ENCODE assay signal across 30 cellular contexts in the genomic region with DNA sequence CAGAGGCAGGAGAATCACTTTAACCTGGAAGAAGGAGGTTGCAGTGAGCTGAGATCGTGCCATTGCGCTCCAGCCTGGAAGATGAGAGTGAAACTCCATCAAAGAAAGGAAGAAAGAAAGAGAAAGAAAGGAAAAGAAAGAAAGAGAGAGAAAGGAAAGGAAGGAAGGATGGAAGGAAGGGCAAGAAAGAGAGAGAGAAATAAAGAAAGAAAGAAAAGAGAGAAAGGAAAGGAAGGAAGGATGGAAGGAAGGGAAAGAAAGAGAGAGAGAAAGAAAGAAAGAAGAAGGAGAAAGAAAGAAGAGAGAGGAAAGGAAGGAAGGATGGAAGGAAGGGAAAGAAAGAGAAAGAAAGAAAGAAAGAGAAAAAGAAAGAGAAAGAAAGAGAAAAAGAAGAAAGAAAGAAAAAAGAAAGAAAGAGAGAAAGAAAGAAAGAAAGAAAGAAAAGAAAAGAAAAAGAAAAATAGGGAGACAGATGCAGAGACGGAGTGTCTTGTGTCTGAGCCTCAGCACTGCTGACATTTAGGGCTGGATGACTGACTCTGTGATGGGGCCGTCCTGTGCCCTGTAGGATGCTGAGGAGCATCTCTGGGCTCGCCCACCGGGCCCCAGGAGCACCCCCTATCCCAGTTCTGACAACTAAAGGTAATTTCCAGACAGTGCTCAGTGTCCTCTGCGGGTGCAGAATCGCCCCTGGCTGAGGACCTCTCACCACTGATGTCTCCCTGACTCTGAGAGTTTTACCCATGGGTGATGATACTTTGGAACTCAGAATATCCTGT.
"Had no signal": no experiment of that assay in that cellular context is flagged by ENCODE, and none has a peak within 500 bp of the region (broad histone marks: within the 10 kb centered on the region; RNA-seq: fewer than 3 reads in every experiment).

No MANE protein-coding gene starts in this region.

- H3K27ac Mint-ChIP-seq: activated naive CD4-positive, alpha-beta T cell treated with anti-CD3 and anti-CD28 coated beads for 36 hours; activated naive CD8-positive, alpha-beta T cell treated with anti-CD3 and anti-CD28 coated beads for 36 hours; activated T-cell treated with anti-CD3 and anti-CD28 coated beads, Interleukin-2, amount 50 U/mL, for 24 hours; activated T-helper 2 cell treated with anti-CD3 and anti-CD28 coated beads, Interferon-gamma antibody, Interleukin-2, Interleukin-4, amounts not matched to agents 10 μg/mL and 5 μg/mL and 100 μg/mL, durations not matched to agents 14 hours and 24 hours and 36 hours; effector memory CD8-positive, alpha-beta T cell; stimulated activated effector memory CD8-positive, alpha-beta T cell treated with anti-CD3 and anti-CD28 coated beads, Interleukin-12 subunit alpha, Interleukin-12 subunit beta, amount 100 ng/mL, for 72 hours had no signal

- DNase-seq: activated CD4-positive, alpha-beta T cell treated with anti-CD3 and anti-CD28 coated beads for 1 hour; activated CD8-positive, alpha-beta memory T cell treated with anti-CD3 and anti-CD28 coated beads for 24 hours; activated CD8-positive, alpha-beta memory T cell treated with anti-CD3 and anti-CD28 coated beads, Interleukin-2, amount 50 U/mL, for 48 hours; activated naive CD4-positive, alpha-beta T cell treated with anti-CD3 and anti-CD28 coated beads for 36 hours; activated naive CD8-positive, alpha-beta T cell treated with anti-CD3 and anti-CD28 coated beads for 36 hours; activated T-cell treated with anti-CD3 and anti-CD28 coated beads, Interleukin-2, amount 50 U/mL, for 24 hours; aorta; body of pancreas; colonic mucosa; effector memory CD8-positive, alpha-beta T cell; foreskin fibroblast; hippocampal formation; left colon; mammary epithelial cell; naive B cell; nucleus accumbens; pancreas; retina; sigmoid colon; small intestine; stimulated activated CD4-positive, alpha-beta T cell treated with anti-CD3 and anti-CD28 coated beads, Interleukin-4, amount 100 ng/mL, for 24 hours; T-helper 2 cell had no signal

- H3K27me3 Mint-ChIP-seq: effector memory CD8-positive, alpha-beta T cell had no signal

- ATAC-seq: body of pancreas; effector memory CD8-positive, alpha-beta T cell; left colon; pancreas; stimulated activated effector memory CD8-positive, alpha-beta T cell treated with anti-CD3 and anti-CD28 coated beads, Interleukin-12 subunit alpha, Interleukin-12 subunit beta, amount 100 ng/mL, for 72 hours had no signal

- H3K36me3 Mint-ChIP-seq: activated naive CD8-positive, alpha-beta T cell treated with anti-CD3 and anti-CD28 coated beads for 36 hours; naive B cell; stimulated activated effector memory CD8-positive, alpha-beta T cell treated with anti-CD3 and anti-CD28 coated beads, Interleukin-12 subunit alpha, Interleukin-12 subunit beta, amount 100 ng/mL, for 72 hours had no signal

- FAIRE-seq: endothelial cell of umbilical vein, keratinocyte, pancreas, small intestine had no signal

- H3K4me1 ChIP-seq: adrenal gland, body of pancreas, colonic mucosa, pancreas, prostate gland, sigmoid colon, suprapubic skin, tibial artery had no signal

- H3K36me3 ChIP-seq: adrenal gland, colonic mucosa, pancreas, prostate gland, sigmoid colon, suprapubic skin, tibial artery had no signal

- H3K9me3 Mint-ChIP-seq: activated naive CD4-positive, alpha-beta T cell treated with anti-CD3 and anti-CD28 coated beads for 36 hours; activated naive CD8-positive, alpha-beta T cell treated with anti-CD3 and anti-CD28 coated beads for 36 hours; activated T-cell treated with anti-CD3 and anti-CD28 coated beads, Interleukin-2, amount 50 U/mL, for 24 hours; activated T-helper 2 cell treated with anti-CD3 and anti-CD28 coated beads, Interferon-gamma antibody, Interleukin-2, Interleukin-4, amounts not matched to agents 10 μg/mL and 5 μg/mL and 100 μg/mL, durations not matched to agents 14 hours and 24 hours and 36 hours had no signal

- H3K27me3 ChIP-seq: body of pancreas, colonic mucosa had no signal

- H3K4me3 ChIP-seq: adrenal gland, body of pancreas, colonic mucosa, pancreas, prostate gland, sigmoid colon, suprapubic skin, tibial artery had no signal

- H3K9me3 ChIP-seq: adrenal gland, body of pancreas, colonic mucosa, pancreas, prostate gland, sigmoid colon, suprapubic skin, tibial artery had no signal

- H3K27ac ChIP-seq: adrenal gland, body of pancreas, colonic mucosa, pancreas, prostate gland, sigmoid colon, suprapubic skin, tibial artery had no signal

- H3K4me3 Mint-ChIP-seq: activated naive CD4-positive, alpha-beta T cell treated with anti-CD3 and anti-CD28 coated beads for 36 hours; activated naive CD8-positive, alpha-beta T cell treated with anti-CD3 and anti-CD28 coated beads for 36 hours; activated T-cell treated with anti-CD3 and anti-CD28 coated beads, Interleukin-2, amount 50 U/mL, for 24 hours; effector memory CD8-positive, alpha-beta T cell; naive B cell; stimulated activated effector memory CD8-positive, alpha-beta T cell treated with anti-CD3 and anti-CD28 coated beads, Interleukin-12 subunit alpha, Interleukin-12 subunit beta, amount 100 ng/mL, for 72 hours had no signal

- H3K4me1 Mint-ChIP-seq: activated naive CD8-positive, alpha-beta T cell treated with anti-CD3 and anti-CD28 coated beads for 36 hours; naive B cell; stimulated activated effector memory CD8-positive, alpha-beta T cell treated with anti-CD3 and anti-CD28 coated beads, Interleukin-12 subunit alpha, Interleukin-12 subunit beta, amount 100 ng/mL, for 72 hours had no signal
